In genomic region chr16:52731219-52731875, GRCh38 we compare ENCODE assay signal across 7 cellular contexts.
"Had no signal": no experiment of that assay in that cellular context is flagged by ENCODE, and none has a peak within 500 bp of the region (broad histone marks: within the 10 kb centered on the region; RNA-seq: fewer than 3 reads in every experiment).

No MANE protein-coding gene starts in this region.

- FAIRE-seq: H54, HTR-8/SVneo had no signal

- H3K9ac ChIP-seq: GM23248 had no signal

- H3K4me3 ChIP-seq: GM23248 had no signal

- H2AFZ ChIP-seq: GM23248 had no signal

- H3K27ac ChIP-seq: GM23248 had no signal

- DNase-seq: GM23248, GOT3, H9, HCEC 1CT, IMR-90 had no signal
